ENCODE assay signal across 20 cellular contexts in the genomic region with DNA sequence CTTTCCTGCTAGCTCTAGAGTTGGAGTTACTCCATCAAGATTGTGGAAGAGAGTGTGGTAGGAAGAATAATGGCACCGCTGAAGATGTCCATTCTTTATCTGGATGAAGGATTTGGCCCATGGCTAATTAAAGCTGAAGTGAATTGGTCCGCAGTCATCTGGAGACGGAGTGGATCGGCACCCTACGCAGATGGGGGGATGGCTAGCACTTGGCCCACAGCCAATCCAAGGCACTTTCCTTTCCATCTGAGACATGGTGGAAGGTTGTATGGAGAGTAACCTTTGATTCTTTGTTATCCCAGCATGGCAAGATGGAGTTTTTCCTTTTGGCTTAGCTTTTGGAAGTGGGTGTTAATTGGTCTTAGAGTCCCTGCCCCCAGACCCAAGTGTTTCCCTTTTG.
DNase-seq lines count a peak whose midpoint lies in the region; ATAC-seq and TF ChIP-seq lines count a peak whose summit lies in the region.
"Had no signal": no experiment of that assay in that cellular context is flagged by ENCODE, and none has a peak within 500 bp of the region (broad histone marks: within the 10 kb centered on the region; RNA-seq: fewer than 3 reads in every experiment).

No MANE protein-coding gene starts in this region.

- H3K4me3 ChIP-seq in right cardiac atrium (ENCODE audit: low read length) = no peak overlapping the region
- H3K4me3 ChIP-seq in RWPE2 (ENCODE audit: severe bottlenecking) = no peak overlapping the region
- H3K4me3 ChIP-seq in spleen = no peak overlapping the region
- H3K4me3 ChIP-seq: A549; BLaER1 treated with 17β-estradiol and CSF1 and Interleukin-3, amounts not matched to agents 10 nM and 100 nM; GM23248 had no signal

- 91% methylated on average over 5 of the region's 5 CpGs for WGBS in right cardiac atrium
- WGBS in spleen, 5 donors = 89 to 95% (median 94%) methylated on average over 5 of the region's 5 CpGs

- no peak for TF ChIP-seq CTCF in RWPE2 (IDR thresholded peaks at IDR 0.05; ENCODE audit: poor library complexity, severe bottlenecking)
- no peak for TF ChIP-seq CTCF in spleen (IDR thresholded peaks at IDR 0.05 in 8 of 11, conservative IDR thresholded peaks at IDR 0.05 in 3 of 11)

- ATAC-seq in left ventricle myocardium superior = peak; percentile 16
- ATAC-seq in right cardiac atrium = no peak
- ATAC-seq in RWPE2 (ENCODE audit: low read depth) = no peak
- ATAC-seq: A549, HCT116 had no signal

- DNase-seq in left ventricle myocardium superior = no peak
- no peak for DNase-seq in right cardiac atrium
- DNase-seq in RWPE2 (ENCODE audit: low spot score) = peak; percentile 66
- DNase-seq in mesenteric fat pad (ENCODE audit: low spot score) = peak; percentile 18
- peak; percentile 13 for DNase-seq in spleen
- no peak for DNase-seq in CD1c-positive myeloid dendritic cell (ENCODE audit: extremely low spot score)
- no peak for DNase-seq in stimulated activated CD4-positive, alpha-beta T cell treated with anti-CD3 and anti-CD28 coated beads, Interleukin-2, amount 100 ng/mL, for 24 hours
- DNase-seq: 8988T; ACHN; AML-193; BE2C; Caco-2; CD4-positive, alpha-beta memory T cell; DMS153; DND-41; GM23248; H7 had no signal

- no peaks in the 10 kb centered on the region for H3K4me1 ChIP-seq in right cardiac atrium (ENCODE audit: control insufficient read depth, insufficient read depth, low read length)
- peaks cover 8% of the 10 kb centered on the region for H3K4me1 ChIP-seq in RWPE2 (ENCODE audit: insufficient read depth, poor library complexity, severe bottlenecking)
- H3K4me1 ChIP-seq in spleen = no peaks in the 10 kb centered on the region
- H3K4me1 ChIP-seq: BE2C; BLaER1 treated with 17β-estradiol and CSF1 and Interleukin-3, amounts not matched to agents 10 nM and 100 nM; Caco-2 had no signal

- no peaks in the 10 kb centered on the region for H3K27me3 ChIP-seq in right cardiac atrium (ENCODE audit: control insufficient read depth, insufficient read depth)
- H3K27me3 ChIP-seq in RWPE2 (ENCODE audit: insufficient read depth, poor library complexity, severe bottlenecking) = peaks cover 4% of the 10 kb centered on the region
- peaks cover 0 to 29% (median 4%) of the 10 kb centered on the region in 7 donors for H3K27me3 ChIP-seq in spleen (replicated peaks in 1 of 7)
- H3K27me3 ChIP-seq: BE2C had no signal

- H3K27ac ChIP-seq in right cardiac atrium (ENCODE audit: low read length) (no peak overlapping the region), RWPE2 (ENCODE audit: poor library complexity, severe bottlenecking) (no peak overlapping the region), spleen (no peak overlapping the region)
- H3K27ac ChIP-seq: BLaER1 treated with 17β-estradiol and CSF1 and Interleukin-3, amounts not matched to agents 10 nM and 100 nM; GM23248 had no signal

- TF ChIP-seq POLR2A in spleen (IDR thresholded peaks at IDR 0.05) = no peak

- H3K36me3 ChIP-seq in RWPE2 (ENCODE audit: low read depth) (no peaks in the 10 kb centered on the region), spleen (no peaks in the 10 kb centered on the region)
- H3K36me3 ChIP-seq: BE2C; BLaER1 treated with 17β-estradiol and CSF1 and Interleukin-3, amounts not matched to agents 10 nM and 100 nM had no signal

- H3K9me3 ChIP-seq in right cardiac atrium (ENCODE audit: control insufficient read depth, low read length) (no peaks in the 10 kb centered on the region), RWPE2 (ENCODE audit: severe bottlenecking) (no peaks in the 10 kb centered on the region), spleen (peaks cover 0 to 19% (median 16%) of the 10 kb centered on the region in 8 donors)
- H3K9me3 ChIP-seq: BE2C, Caco-2 had no signal

- intact Hi-C loops in left ventricle myocardium superior (cut with micrococcal nuclease) = no loop called here
- intact Hi-C loops in right cardiac atrium (cut with DNase I) = no loop called here
- intact Hi-C loops in spleen (cut with DNase I; ENCODE audit: low total_unique reads) = no loop called here

Comparison
In these comparisons a context has a peak if more than half of its experiments do, and no peak if none do; other contexts are left out.
1. DNase-seq: peak in RWPE2 (single experiment), mesenteric fat pad (single experiment) and spleen (single experiment); none in left ventricle myocardium superior (single experiment), right cardiac atrium (0 of 3), CD1c-positive myeloid dendritic cell (single experiment) and stimulated activated CD4-positive, alpha-beta T cell treated with anti-CD3 and anti-CD28 coated beads, Interleukin-2, amount 100 ng/mL, for 24 hours (0 of 2).